Comparison of ENCODE assay signal across 22 cellular contexts in genomic region chr9:97322105-97322504, GRCh38. TPM values are rescaled to one million over a fixed set of nuclear protein-coding genes. Genes with fewer than 3 reads are reported as not detected.
"Had no signal": no experiment of that assay in that cellular context is flagged by ENCODE, and none has a peak within 500 bp of the region (broad histone marks: within the 10 kb centered on the region; RNA-seq: fewer than 3 reads in every experiment).

No MANE protein-coding gene starts in this region.

- ATAC-seq: effector memory CD8-positive, alpha-beta T cell; esophagus mucosa; gastrocnemius medialis; heart right ventricle; left cardiac atrium; left lung; left ventricle myocardium superior; lower lobe of right lung; mucosa of descending colon had no signal

- H3K9me3 ChIP-seq: colonic mucosa, esophagus squamous epithelium, gastrocnemius medialis, heart right ventricle, left lung, lower lobe of right lung, mucosa of descending colon had no signal

- H3K27ac ChIP-seq: colonic mucosa, epithelial cell of prostate, esophagus squamous epithelium, gastrocnemius medialis, heart right ventricle, left lung, lower lobe of right lung had no signal

- H3K4me1 ChIP-seq: colonic mucosa, esophagus squamous epithelium, gastrocnemius medialis, heart right ventricle, left lung, lower lobe of right lung had no signal

- H3K36me3 ChIP-seq: colonic mucosa had no signal

- DNase-seq: colonic mucosa; cortex of kidney; effector CD8-positive, alpha-beta T cell; effector memory CD8-positive, alpha-beta T cell; endodermal cell; esophagus squamous epithelium; foreskin fibroblast; gastrocnemius medialis; glutamatergic neuron; head of caudate nucleus; heart right ventricle; hippocampal formation; left cardiac atrium; left lung; left ventricle myocardium superior; lower lobe of right lung; mesenchymal stem cell; mucosa of descending colon; naive B cell had no signal

- H3K4me3 ChIP-seq: colonic mucosa, esophagus squamous epithelium, gastrocnemius medialis, heart right ventricle, left lung, lower lobe of right lung, mucosa of descending colon had no signal

- H3K27me3 ChIP-seq: colonic mucosa, esophagus squamous epithelium, gastrocnemius medialis, heart right ventricle, left lung had no signal

RNA-seq across cellular contexts. Expression of gene CCDC180, which starts 14.6 kb away (rescaled TPM):
- total RNA-seq: myocyte had no signal
